ENCODE assay signal across 8 cellular contexts in genomic region chr4:148441986-148442829, GRCh38. TPM values are rescaled to one million over a fixed set of nuclear protein-coding genes. Genes with fewer than 3 reads are reported as not detected.
DNase-seq lines count a peak whose midpoint lies in the region; ATAC-seq, FAIRE-seq and TF ChIP-seq lines count a peak whose summit lies in the region.

Gene NR3C2 (minus strand): TSS chr4:148442414.

- ATAC-seq in GM19043 (IDR thresholded peaks at IDR 0.05; ENCODE audit: low read depth, unreplicated experiment) (peak; percentile 98), HG03354 (IDR thresholded peaks at IDR 0.05; ENCODE audit: poor library complexity, severe bottlenecking, unreplicated experiment) (peak; percentile 96)

- H3K4me3 ChIP-seq in kidney epithelial cell (ENCODE audit: low read depth, low read length) = peak within 1 kb of the TSS; percentile 73

- no peak for TF ChIP-seq CTCF in kidney epithelial cell (IDR thresholded peaks at IDR 0.05; ENCODE audit: insufficient read depth, low read length, poor library complexity, severe bottlenecking)

- H3K27me3 ChIP-seq in kidney epithelial cell (ENCODE audit: control insufficient read depth, insufficient read depth, low read length) = peaks cover 8% of the 10 kb centered on the region

- peak; percentile 97 to 98 for DNase-seq in AML-193 (lab: John Stamatoyannopoulos, UW)
- peak; percentile 93 for DNase-seq in NCI-H460 (ENCODE audit: extremely low read depth, low read depth)
- peak; percentile 97 for DNase-seq in activated CD4-positive, alpha-beta T cell treated with anti-CD3 and anti-CD28 coated beads for 4 hours
- DNase-seq in kidney epithelial cell (ENCODE audit: low read depth) = peak; percentile 92
- DNase-seq in stimulated activated CD4-positive, alpha-beta T cell treated with anti-CD3 and anti-CD28 coated beads, Interleukin-15, amount 100 ng/mL, for 24 hours = peak; percentile 97

- peak; percentile 33 for FAIRE-seq in colon (lab: Jason Lieb, UNC)

- no peaks in the 10 kb centered on the region for H3K36me3 ChIP-seq in kidney epithelial cell (ENCODE audit: control insufficient read depth, insufficient read depth, low read length)

RNA-seq across cellular contexts. Expression of gene NR3C2, which starts in this region (rescaled TPM):
- total RNA-seq in NCI-H460 (2014; rRNA removed; shearing (Covaris generic)) = 0.12 and 0.15 TPM in 2 replicates
- polyA plus RNA-seq in NCI-H460 (2014; cell fraction: nucleus; rRNA removed) = not detected in 2 replicates
- 2.5 and 6.5 TPM in 2 replicates for total RNA-seq in kidney epithelial cell

Comparison
In these comparisons a context has a peak if more than half of its experiments do, and no peak if none do; other contexts are left out.
1. Peak in every context shown above with its lines: DNase-seq, ATAC-seq and H3K4me3 ChIP-seq.
2. Peak in DNase-seq in NCI-H460; RNA of the gene not detected or under 1 TPM.